In genomic region chr19:12821761-12822160, GRCh38 we compare ENCODE assay signal across 19 cellular contexts. TPM values are rescaled to one million over a fixed set of nuclear protein-coding genes. Genes with fewer than 3 reads are reported as not detected.
"Had no signal": no experiment of that assay in that cellular context is flagged by ENCODE, and none has a peak within 500 bp of the region (broad histone marks: within the 10 kb centered on the region; RNA-seq: fewer than 3 reads in every experiment).

No MANE protein-coding gene starts in this region.

- H3K4me1 ChIP-seq: adrenal gland had no signal

- ATAC-seq: mucosa of descending colon; naive thymus-derived CD8-positive, alpha-beta T cell had no signal

- DNase-seq: activated CD4-positive, alpha-beta memory T cell treated with anti-CD3 and anti-CD28 coated beads, Interleukin-2, amount 10 ng/mL, durations not matched to agents 7 days and 5 days; activated CD4-positive, alpha-beta T cell treated with anti-CD3 and anti-CD28 coated beads for 1 hour; activated naive CD4-positive, alpha-beta T cell treated with anti-CD3 and anti-CD28 coated beads, Interleukin-2, amount 10 ng/mL, durations not matched to agents 7 days and 5 days; adrenal gland; effector memory CD4-positive, alpha-beta T cell; erythroblast; glutamatergic neuron; mucosa of descending colon; naive thymus-derived CD8-positive, alpha-beta T cell; posterior cingulate gyrus; stimulated activated CD4-positive, alpha-beta T cell treated with anti-CD3 and anti-CD28 coated beads, Interleukin-15, amount 100 ng/mL, for 24 hours; stimulated activated CD4-positive, alpha-beta T cell treated with anti-CD3 and anti-CD28 coated beads, Interleukin-4, amount 100 ng/mL, for 24 hours; stomach; T-helper 2 cell had no signal

- H3K9me3 ChIP-seq: adrenal gland, mucosa of descending colon, neutrophil, thoracic aorta had no signal

- H3K4me3 ChIP-seq: adrenal gland, mucosa of descending colon, stomach, thoracic aorta had no signal

- H3K36me3 ChIP-seq: adrenal gland, neutrophil, stomach, thoracic aorta had no signal

- H3K27ac ChIP-seq: adrenal gland, neutrophil, stomach, thoracic aorta had no signal

RNA-seq across cellular contexts. Expression of gene RTBDN, which starts 12.6 kb away (rescaled TPM):
- total RNA-seq: activated CD4-positive, alpha-beta memory T cell treated with anti-CD3 and anti-CD28 coated beads, Interleukin-2, amount 10 ng/mL, durations not matched to agents 7 days and 5 days; fibroblast of villous mesenchyme; lung microvascular endothelial cell; naive thymus-derived CD8-positive, alpha-beta T cell; skeletal muscle tissue; stomach; thoracic aorta had no signal
- polyA plus RNA-seq: naive thymus-derived CD8-positive, alpha-beta T cell had no signal

RNA-seq across cellular contexts. Expression of gene MAST1, which starts 16.6 kb away (rescaled TPM):
- total RNA-seq: skeletal muscle tissue, thoracic aorta had no signal

RNA-seq across cellular contexts. Expression of gene THSD8, which starts 19.9 kb away (rescaled TPM):
- total RNA-seq: fibroblast of villous mesenchyme, skeletal muscle tissue, stomach, thoracic aorta had no signal
